ENCODE assay signal across 23 cellular contexts in genomic region chr17:56752263-56752662, GRCh38.
DNase-seq lines count a peak whose midpoint lies in the region; ATAC-seq and TF ChIP-seq lines count a peak whose summit lies in the region.
"Had no signal": no experiment of that assay in that cellular context is flagged by ENCODE, and none has a peak within 500 bp of the region (broad histone marks: within the 10 kb centered on the region; RNA-seq: fewer than 3 reads in every experiment).

No MANE protein-coding gene starts in this region.

- no peaks in the 10 kb centered on the region for H3K9me3 Mint-ChIP-seq in HFFc6
- H3K9me3 Mint-ChIP-seq: naive thymus-derived CD4-positive, alpha-beta T cell had no signal

- no peak overlapping the region for H3K4me3 Mint-ChIP-seq in HFFc6

- H3K27me3 Mint-ChIP-seq in HFFc6 (ENCODE audit: insufficient read depth), result peaks cover 2% of the 10 kb centered on the region; the same call in 1 of the 2 replicates

- no peaks in the 10 kb centered on the region for H3K36me3 Mint-ChIP-seq in HFFc6 (ENCODE audit: low read depth)
- H3K36me3 Mint-ChIP-seq: naive thymus-derived CD4-positive, alpha-beta T cell had no signal

- DNase-seq in NCI-H748 (lab: John Stamatoyannopoulos, UW; ENCODE audit: unreplicated experiment) (peak; percentile 12), NCI-H748 treated with DMSO at 0.1 percent for 48 hours (lab: John Stamatoyannopoulos, UW) (no peak), HFFc6 (peak; percentile 21), RPMI8226 (peak; percentile 47), left lobe of liver (ENCODE audit: low spot score) (no peak), Ammon's horn (ENCODE audit: low spot score) (no peak), OCI-M2 (lab: John Stamatoyannopoulos, UW; ENCODE audit: unreplicated experiment) (no peak)
- no peak for DNase-seq in central memory CD4-positive, alpha-beta T cell
- DNase-seq: activated CD4-positive, alpha-beta T cell treated with anti-CD3 and anti-CD28 coated beads, Interleukin-2, amount 50 U/mL, for 1 hour; activated gamma-delta T cell treated with Interleukin-2 at 50 U/mL for 16 hours; amygdala; caudate nucleus; effector memory CD4-positive, alpha-beta T cell; GF-D8; heart left ventricle; islet precursor cell; naive thymus-derived CD4-positive, alpha-beta T cell; NCI-H524 treated with DMSO at 0.1 percent for 48 hours; pancreas; Peyer's patch; stimulated activated CD4-positive, alpha-beta T cell treated with anti-CD3 and anti-CD28 coated beads, Interleukin-1b, Interleukin-23, amount 100 ng/mL, for 48 hours; SW 1271 had no signal

- no peak for TF ChIP-seq CTCF in HFFc6 (IDR thresholded peaks at IDR 0.05)

- peaks cover 69% of the 10 kb centered on the region for H3K4me1 Mint-ChIP-seq in HFFc6 (ENCODE audit: low read depth)

- peak; percentile 25 for ATAC-seq in left lobe of liver
- ATAC-seq: GM12878; naive thymus-derived CD4-positive, alpha-beta T cell; pancreas had no signal

- 0 out of 2 replicates have a peak overlapping the region, but pooled peaks have one; percentile 32 for H3K27ac Mint-ChIP-seq in HFFc6

Comparison
In these comparisons a context has a peak if more than half of its experiments do, and no peak if none do; other contexts are left out.
1. DNase-seq: peak in NCI-H748 (single experiment), HFFc6 (single experiment) and RPMI8226 (single experiment); none in NCI-H748 treated with DMSO at 0.1 percent for 48 hours (single experiment), left lobe of liver (single experiment), Ammon's horn (single experiment), central memory CD4-positive, alpha-beta T cell (single experiment) and OCI-M2 (single experiment).